Comparison of ENCODE assay signal across 27 cellular contexts in the genomic region with DNA sequence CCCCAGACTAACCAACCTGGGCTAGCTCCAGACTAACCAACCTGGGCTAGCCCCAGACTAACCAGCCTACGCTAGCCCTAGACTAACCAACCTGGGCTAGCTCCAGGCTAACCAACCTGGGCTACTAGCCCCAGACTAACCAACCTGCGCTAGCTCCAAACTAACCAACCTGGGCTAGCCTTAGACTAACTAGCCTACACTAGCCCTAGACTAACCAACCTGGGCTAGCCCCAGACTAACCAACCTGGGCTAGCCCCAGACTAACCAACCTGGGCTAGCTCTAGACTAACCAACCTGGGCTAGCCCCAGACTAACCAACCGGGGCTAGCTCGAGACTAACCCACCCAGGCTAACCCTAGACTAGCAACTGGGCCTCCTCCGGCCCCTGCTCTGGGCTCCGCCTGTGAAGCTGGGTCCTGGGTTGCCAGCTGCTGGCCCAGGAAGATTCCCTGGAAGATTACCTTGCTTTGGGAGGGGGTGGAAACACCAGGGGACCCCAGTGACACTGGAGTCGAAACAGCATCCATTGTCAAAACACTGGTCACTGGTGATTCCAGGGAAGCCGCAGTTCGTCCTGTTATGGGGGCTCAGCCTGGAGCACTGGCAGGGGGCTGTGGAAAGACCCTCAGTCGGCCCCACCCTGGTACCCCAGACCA. TPM values are rescaled to one million over a fixed set of nuclear protein-coding genes. Genes with fewer than 3 reads are reported as not detected.
DNase-seq lines count a peak whose midpoint lies in the region; ATAC-seq and TF ChIP-seq lines count a peak whose summit lies in the region.
"Had no signal": no experiment of that assay in that cellular context is flagged by ENCODE, and none has a peak within 500 bp of the region (broad histone marks: within the 10 kb centered on the region; RNA-seq: fewer than 3 reads in every experiment).

No MANE protein-coding gene starts in this region.

- H3K4me1 ChIP-seq in endodermal cell (ENCODE audit: control insufficient read depth, insufficient read depth, low read length) (no peaks in the 10 kb centered on the region), upper lobe of right lung (no peaks in the 10 kb centered on the region)

- POLR2A ChIA-PET in activated naive CD8-positive, alpha-beta T cell treated with anti-CD3 and anti-CD28 coated beads, Interleukin-2, amount 10 ng/mL, durations not matched to agents 7 days and 5 days (lab: Charles Lee), result no interaction called here

- no peak overlapping the region for H3K27ac ChIP-seq in endodermal cell (ENCODE audit: low read depth, low read length)
- H3K27ac ChIP-seq in upper lobe of right lung, result no peak overlapping the region
- H3K27ac ChIP-seq: GM23248 had no signal

- H3K4me3 ChIP-seq in endodermal cell (ENCODE audit: low read length), result no peak overlapping the region
- no peak overlapping the region for H3K4me3 ChIP-seq in upper lobe of right lung
- H3K4me3 ChIP-seq: GM12878, GM23248 had no signal

- H3K27me3 ChIP-seq in endodermal cell (ENCODE audit: control insufficient read depth, insufficient read depth, low read length, poor library complexity, severe bottlenecking) (no peaks in the 10 kb centered on the region), upper lobe of right lung (no peaks in the 10 kb centered on the region)

- no peak overlapping the region for H3K4me3 Mint-ChIP-seq in activated naive CD8-positive, alpha-beta T cell treated with anti-CD3 and anti-CD28 coated beads, Interleukin-2, amount 10 ng/mL, durations not matched to agents 7 days and 5 days
- no peak overlapping the region for H3K4me3 Mint-ChIP-seq in activated naive CD8-positive, alpha-beta T cell treated with anti-CD3 and anti-CD28 coated beads, Interleukin-2, amount 50 U/mL, for 24 hours
- H3K4me3 Mint-ChIP-seq in endodermal cell, result no peak overlapping the region
- H3K4me3 Mint-ChIP-seq: CD4-positive, alpha-beta T cell had no signal

- H3K9me3 ChIP-seq in endodermal cell (ENCODE audit: control insufficient read depth, low read length), result no peaks in the 10 kb centered on the region
- no peaks in the 10 kb centered on the region for H3K9me3 ChIP-seq in upper lobe of right lung

- H3K27me3 Mint-ChIP-seq in activated naive CD8-positive, alpha-beta T cell treated with anti-CD3 and anti-CD28 coated beads, Interleukin-2, amount 10 ng/mL, durations not matched to agents 7 days and 5 days, result peaks cover 2% of the 10 kb centered on the region
- peaks cover 2% of the 10 kb centered on the region for H3K27me3 Mint-ChIP-seq in activated naive CD8-positive, alpha-beta T cell treated with anti-CD3 and anti-CD28 coated beads, Interleukin-2, amount 50 U/mL, for 24 hours
- H3K27me3 Mint-ChIP-seq in endodermal cell (ENCODE audit: insufficient read depth), result no peaks in the 10 kb centered on the region
- H3K27me3 Mint-ChIP-seq: CD4-positive, alpha-beta T cell had no signal

- DNase-seq in activated naive CD8-positive, alpha-beta T cell treated with anti-CD3 and anti-CD28 coated beads, Interleukin-2, amount 10 ng/mL, durations not matched to agents 7 days and 5 days, result peak; percentile 24
- no peak for DNase-seq in activated naive CD8-positive, alpha-beta T cell treated with anti-CD3 and anti-CD28 coated beads, Interleukin-2, amount 50 U/mL, for 24 hours
- DNase-seq in endodermal cell (peak; percentile 33), sciatic nerve (ENCODE audit: low spot score) (peak; percentile 34), upper lobe of right lung (peak; percentile 51), activated T-cell treated with anti-CD3 and anti-CD28 coated beads for 4 hours (no peak), C1 segment of cervical spinal cord (lab: John Stamatoyannopoulos, UW) (no peak)
- DNase-seq: COR-L47, DMS 273 treated with DMSO at 0.1 percent for 48 hours, GM23248, HCEC 1CT, IMR-90, MV-4-11, NCI-H1105 treated with DMSO at 0.1 percent for 48 hours, NCI-H1694, NCI-H2081, NCI-H2171, NCI-H446, NCI-H526 had no signal

- H3K4me1 Mint-ChIP-seq in activated naive CD8-positive, alpha-beta T cell treated with anti-CD3 and anti-CD28 coated beads, Interleukin-2, amount 10 ng/mL, durations not matched to agents 7 days and 5 days, result no peaks in the 10 kb centered on the region
- no peaks in the 10 kb centered on the region for H3K4me1 Mint-ChIP-seq in activated naive CD8-positive, alpha-beta T cell treated with anti-CD3 and anti-CD28 coated beads, Interleukin-2, amount 50 U/mL, for 24 hours
- H3K4me1 Mint-ChIP-seq in endodermal cell, result no peaks in the 10 kb centered on the region

- intact Hi-C loops in sciatic nerve (cut with DNase I), result no loop called here
- intact Hi-C loops in upper lobe of right lung (cut with DNase I), result no loop called here

- no peak overlapping the region for H3K27ac Mint-ChIP-seq in activated naive CD8-positive, alpha-beta T cell treated with anti-CD3 and anti-CD28 coated beads, Interleukin-2, amount 10 ng/mL, durations not matched to agents 7 days and 5 days
- H3K27ac Mint-ChIP-seq in activated naive CD8-positive, alpha-beta T cell treated with anti-CD3 and anti-CD28 coated beads, Interleukin-2, amount 50 U/mL, for 24 hours, result no peak overlapping the region
- H3K27ac Mint-ChIP-seq in endodermal cell, result no peak overlapping the region
- H3K27ac Mint-ChIP-seq: CD4-positive, alpha-beta T cell had no signal

- H3K36me3 Mint-ChIP-seq in activated naive CD8-positive, alpha-beta T cell treated with anti-CD3 and anti-CD28 coated beads, Interleukin-2, amount 10 ng/mL, durations not matched to agents 7 days and 5 days, result peaks cover 3% of the 10 kb centered on the region
- H3K36me3 Mint-ChIP-seq in activated naive CD8-positive, alpha-beta T cell treated with anti-CD3 and anti-CD28 coated beads, Interleukin-2, amount 50 U/mL, for 24 hours (ENCODE audit: low read depth), result peaks cover 1% of the 10 kb centered on the region
- H3K36me3 Mint-ChIP-seq in endodermal cell (ENCODE audit: low read depth), result no peaks in the 10 kb centered on the region

- TF ChIP-seq CTCF in endodermal cell (conservative IDR thresholded peaks at IDR 0.05) (no peak), upper lobe of right lung (IDR thresholded peaks at IDR 0.05) (no peak)

- WGBS in endodermal cell (ENCODE audit: insufficient coverage in 1 of 2, insufficient read length in 1 of 2), 2 experiments, result 87 to 97% methylated on average over 6 to 10 of the region's 10 CpGs

- H3K9ac ChIP-seq in endodermal cell (ENCODE audit: extremely low read depth, low read length, poor library complexity, severe bottlenecking), result no peak overlapping the region
- H3K9ac ChIP-seq: GM23248 had no signal

- peaks cover 8% of the 10 kb centered on the region for H3K9me3 Mint-ChIP-seq in activated naive CD8-positive, alpha-beta T cell treated with anti-CD3 and anti-CD28 coated beads, Interleukin-2, amount 10 ng/mL, durations not matched to agents 7 days and 5 days
- peaks cover 10% of the 10 kb centered on the region for H3K9me3 Mint-ChIP-seq in activated naive CD8-positive, alpha-beta T cell treated with anti-CD3 and anti-CD28 coated beads, Interleukin-2, amount 50 U/mL, for 24 hours
- no peaks in the 10 kb centered on the region for H3K9me3 Mint-ChIP-seq in endodermal cell
- H3K9me3 Mint-ChIP-seq: CD4-positive, alpha-beta T cell had no signal

- no peak for ATAC-seq in activated naive CD8-positive, alpha-beta T cell treated with anti-CD3 and anti-CD28 coated beads, Interleukin-2, amount 10 ng/mL, durations not matched to agents 7 days and 5 days (ENCODE audit: low read depth)
- ATAC-seq in activated naive CD8-positive, alpha-beta T cell treated with anti-CD3 and anti-CD28 coated beads, Interleukin-2, amount 50 U/mL, for 24 hours, result no peak
- ATAC-seq in sciatic nerve (no peak), upper lobe of right lung (no peak), HG03342 (IDR thresholded peaks at IDR 0.05; ENCODE audit: unreplicated experiment) (no peak)
- ATAC-seq: GM12878, Right ventricle myocardium inferior had no signal

- no peaks in the 10 kb centered on the region for H3K36me3 ChIP-seq in endodermal cell (ENCODE audit: control insufficient read depth, insufficient read depth, low read length)
- H3K36me3 ChIP-seq in upper lobe of right lung, result no peaks in the 10 kb centered on the region

RNA-seq across cellular contexts. Expression of gene TFF2, which starts 1.2 kb away (rescaled TPM):
- not detected for total RNA-seq in activated naive CD8-positive, alpha-beta T cell treated with anti-CD3 and anti-CD28 coated beads, Interleukin-2, amount 10 ng/mL, durations not matched to agents 7 days and 5 days
- not detected for total RNA-seq in endodermal cell
- not detected for polyA plus RNA-seq in endodermal cell (2013, experiment 1 of 2)
- not detected for polyA plus RNA-seq in endodermal cell (2013, experiment 2 of 2)
- total RNA-seq in sciatic nerve, result not detected
- total RNA-seq in upper lobe of right lung, result not detected
- total RNA-seq: A673; CD4-positive, alpha-beta T cell; GM12878; GM23248; IMR-90; Right ventricle myocardium inferior; SK-MEL-5 had no signal
- polyA plus RNA-seq: BJ, GM23248, IMR-90 had no signal

RNA-seq across cellular contexts. Expression of gene TFF1, which starts 16.8 kb away (rescaled TPM):
- total RNA-seq in activated naive CD8-positive, alpha-beta T cell treated with anti-CD3 and anti-CD28 coated beads, Interleukin-2, amount 10 ng/mL, durations not matched to agents 7 days and 5 days, result not detected
- total RNA-seq in endodermal cell, result 1 to 10 TPM; 1.6 to 3.7 TPM
- polyA plus RNA-seq in endodermal cell (2013, experiment 1 of 2), result 1.5 TPM
- polyA plus RNA-seq in endodermal cell (2013, experiment 2 of 2), result 3.2 TPM
- total RNA-seq in sciatic nerve, result not detected
- total RNA-seq in upper lobe of right lung, result not detected
- total RNA-seq: A673; CD4-positive, alpha-beta T cell; GM12878; GM23248; IMR-90; M059J; Right ventricle myocardium inferior; SK-MEL-5 had no signal
- polyA plus RNA-seq: BJ, GM23248, IMR-90 had no signal

RNA-seq across cellular contexts. Expression of gene TFF3, which starts 34.3 kb away (rescaled TPM):
- not detected for total RNA-seq in activated naive CD8-positive, alpha-beta T cell treated with anti-CD3 and anti-CD28 coated beads, Interleukin-2, amount 10 ng/mL, durations not matched to agents 7 days and 5 days
- total RNA-seq in endodermal cell (1 to 10 TPM in 1 of 2 donors, not detected in 1; 5.5 TPM), sciatic nerve (6.1 TPM), upper lobe of right lung (19.6 TPM)
- polyA plus RNA-seq in endodermal cell (2013, experiment 1 of 2), result 1.2 TPM
- 1.7 TPM for polyA plus RNA-seq in endodermal cell (2013, experiment 2 of 2)
- total RNA-seq: A673; CD4-positive, alpha-beta T cell; GM12878; GM23248; IMR-90 had no signal
- polyA plus RNA-seq: BJ, GM12878, GM23248, IMR-90 had no signal

RNA-seq across cellular contexts. Expression of gene TMPRSS3, which starts 46.3 kb away (rescaled TPM):
- 10 to 100 TPM in 1 of 2 experiments, 1 to 10 TPM in 1; 7.8 to 10.7 TPM for total RNA-seq in activated naive CD8-positive, alpha-beta T cell treated with anti-CD3 and anti-CD28 coated beads, Interleukin-2, amount 10 ng/mL, durations not matched to agents 7 days and 5 days
- total RNA-seq in endodermal cell (not detected), sciatic nerve (not detected), upper lobe of right lung (4.1 TPM)
- polyA plus RNA-seq in endodermal cell (2013, experiment 1 of 2), result not detected
- polyA plus RNA-seq in endodermal cell (2013, experiment 2 of 2), result not detected
- total RNA-seq: A673, GM23248, IMR-90, Right ventricle myocardium inferior had no signal
- polyA plus RNA-seq: BJ, GM23248, IMR-90 had no signal

RNA-seq across cellular contexts. Expression of gene UBASH3A, which starts 54.2 kb away (rescaled TPM):
- total RNA-seq in activated naive CD8-positive, alpha-beta T cell treated with anti-CD3 and anti-CD28 coated beads, Interleukin-2, amount 10 ng/mL, durations not matched to agents 7 days and 5 days, result 10 to 100 TPM; 77.8 to 80.2 TPM
- total RNA-seq in endodermal cell (not detected), sciatic nerve (0.71 TPM), upper lobe of right lung (1.5 TPM)
- polyA plus RNA-seq in endodermal cell (2013, experiment 1 of 2), result not detected
- not detected for polyA plus RNA-seq in endodermal cell (2013, experiment 2 of 2)
- total RNA-seq: A673, GM23248, IMR-90, M059J, Right ventricle myocardium inferior, SK-MEL-5 had no signal
- polyA plus RNA-seq: BJ, GM23248, IMR-90 had no signal

Comparison
In these comparisons a context has a peak if more than half of its experiments do, and no peak if none do; other contexts are left out.
1. DNase-seq: peak in activated naive CD8-positive, alpha-beta T cell treated with anti-CD3 and anti-CD28 coated beads, Interleukin-2, amount 10 ng/mL, durations not matched to agents 7 days and 5 days (single experiment), endodermal cell (single experiment), sciatic nerve (single experiment) and upper lobe of right lung (single experiment); none in activated naive CD8-positive, alpha-beta T cell treated with anti-CD3 and anti-CD28 coated beads, Interleukin-2, amount 50 U/mL, for 24 hours (single experiment), activated T-cell treated with anti-CD3 and anti-CD28 coated beads for 4 hours (single experiment) and C1 segment of cervical spinal cord (0 of 14).